ENCODE assay signal across 11 cellular contexts in genomic region chr15:62928242-62928995, GRCh38.
DNase-seq lines count a peak whose midpoint lies in the region; ATAC-seq, FAIRE-seq and TF ChIP-seq lines count a peak whose summit lies in the region.
"Had no signal": no experiment of that assay in that cellular context is flagged by ENCODE, and none has a peak within 500 bp of the region (broad histone marks: within the 10 kb centered on the region; RNA-seq: fewer than 3 reads in every experiment).

No MANE protein-coding gene starts in this region.

- H3K27me3 ChIP-seq in gastroesophageal sphincter = no peaks in the 10 kb centered on the region
- H3K27me3 ChIP-seq in prostate gland (replicated peaks; ENCODE audit: insufficient read depth) = no peaks in the 10 kb centered on the region

- H3K4me1 ChIP-seq in gastroesophageal sphincter = peaks cover 0 to 15% (median 0%) of the 10 kb centered on the region in 3 donors
- H3K4me1 ChIP-seq in prostate gland (replicated peaks) = no peaks in the 10 kb centered on the region

- intact Hi-C loops in activated T-helper 2 cell treated with anti-CD3 and anti-CD28 coated beads, Interferon-gamma antibody, Interleukin-2, Interleukin-4, amounts not matched to agents 10 μg/mL and 5 μg/mL and 100 μg/mL, durations not matched to agents 14 hours and 24 hours and 36 hours (cut with micrococcal nuclease) = no loop called here
- intact Hi-C loops in prostate gland (cut with DNase I) = no loop called here

- H3K27ac ChIP-seq in gastroesophageal sphincter = peak overlapping the region in 3 of 4 donors; percentile 15 to 32 (median 27)
- no peak overlapping the region for H3K27ac ChIP-seq in prostate gland

- H3K9me3 ChIP-seq in gastroesophageal sphincter (no peaks in the 10 kb centered on the region), prostate gland (no peaks in the 10 kb centered on the region)

- TF ChIP-seq POLR2A in H54 (IDR thresholded peaks at IDR 0.05; ENCODE audit: low read depth, low read length) = no peak
- no peak for TF ChIP-seq POLR2A in gastroesophageal sphincter (IDR thresholded peaks at IDR 0.05)
- TF ChIP-seq POLR2A in prostate gland (IDR thresholded peaks at IDR 0.05) = no peak

- 28 to 71% methylated on average over 4 to 12 of the region's 12 CpGs for WGBS in gastroesophageal sphincter (ENCODE audit: low coverage in 1 of 2), 2 donors
- WGBS in prostate gland = 72% methylated on average over 12 of the region's 12 CpGs

- H3K27ac Mint-ChIP-seq in activated T-helper 2 cell treated with anti-CD3 and anti-CD28 coated beads, Interferon-gamma antibody, Interleukin-2, Interleukin-4, amounts not matched to agents 10 μg/mL and 5 μg/mL and 100 μg/mL, durations not matched to agents 14 hours and 24 hours and 36 hours = no peak overlapping the region

- FAIRE-seq in H54 (lab: Jason Lieb, UNC) = no peak

- peak in 1 of 4 experiments; percentile 9 for TF ChIP-seq CTCF in gastroesophageal sphincter (IDR thresholded peaks at IDR 0.05)
- TF ChIP-seq CTCF in prostate gland (IDR thresholded peaks at IDR 0.05) = no peak

- no peak overlapping the region for H3K4me3 Mint-ChIP-seq in activated T-helper 2 cell treated with anti-CD3 and anti-CD28 coated beads, Interferon-gamma antibody, Interleukin-2, Interleukin-4, amounts not matched to agents 10 μg/mL and 5 μg/mL and 100 μg/mL, durations not matched to agents 14 hours and 24 hours and 36 hours (ENCODE audit: low read depth)

- H3K36me3 ChIP-seq in gastroesophageal sphincter (no peaks in the 10 kb centered on the region), prostate gland (no peaks in the 10 kb centered on the region)

- no peaks in the 10 kb centered on the region for H3K36me3 Mint-ChIP-seq in activated T-helper 2 cell treated with anti-CD3 and anti-CD28 coated beads, Interferon-gamma antibody, Interleukin-2, Interleukin-4, amounts not matched to agents 10 μg/mL and 5 μg/mL and 100 μg/mL, durations not matched to agents 14 hours and 24 hours and 36 hours (ENCODE audit: low read depth)

- H3K4me1 Mint-ChIP-seq in activated T-helper 2 cell treated with anti-CD3 and anti-CD28 coated beads, Interferon-gamma antibody, Interleukin-2, Interleukin-4, amounts not matched to agents 10 μg/mL and 5 μg/mL and 100 μg/mL, durations not matched to agents 14 hours and 24 hours and 36 hours (ENCODE audit: low read depth) = no peaks in the 10 kb centered on the region

- DNase-seq in H54 (ENCODE audit: insufficient read length, low spot score) = peak; percentile 19
- DNase-seq in T1000 (lab: John Stamatoyannopoulos, UW) = peak; percentile 35
- DNase-seq in skeletal muscle cell (ENCODE audit: low read depth) = peak; percentile 72
- DNase-seq in activated T-helper 2 cell treated with anti-CD3 and anti-CD28 coated beads, Interferon-gamma antibody, Interleukin-2, Interleukin-4, amounts not matched to agents 10 μg/mL and 5 μg/mL and 100 μg/mL, durations not matched to agents 14 hours and 24 hours and 36 hours (ENCODE audit: low spot score) = no peak
- DNase-seq in prostate gland (ENCODE audit: low spot score) = no peak
- DNase-seq: activated CD8-positive, alpha-beta memory T cell treated with anti-CD3 and anti-CD28 coated beads, Interleukin-2, amount 50 U/mL, for 48 hours; NCI-H2171; stimulated activated CD4-positive, alpha-beta T cell treated with anti-CD3 and anti-CD28 coated beads, Interleukin-2, amount 100 ng/mL, for 24 hours had no signal

- no peaks in the 10 kb centered on the region for H3K9me3 Mint-ChIP-seq in activated T-helper 2 cell treated with anti-CD3 and anti-CD28 coated beads, Interferon-gamma antibody, Interleukin-2, Interleukin-4, amounts not matched to agents 10 μg/mL and 5 μg/mL and 100 μg/mL, durations not matched to agents 14 hours and 24 hours and 36 hours

- ATAC-seq in gastroesophageal sphincter = peak; percentile 66
- ATAC-seq in GM19455 (IDR thresholded peaks at IDR 0.05; ENCODE audit: unreplicated experiment) = no peak
- no peak for ATAC-seq in HG02852 (IDR thresholded peaks at IDR 0.05; ENCODE audit: unreplicated experiment)

- TF ChIP-seq EP300 in gastroesophageal sphincter (IDR thresholded peaks at IDR 0.05) = no peak

- H3K27me3 Mint-ChIP-seq in activated T-helper 2 cell treated with anti-CD3 and anti-CD28 coated beads, Interferon-gamma antibody, Interleukin-2, Interleukin-4, amounts not matched to agents 10 μg/mL and 5 μg/mL and 100 μg/mL, durations not matched to agents 14 hours and 24 hours and 36 hours (ENCODE audit: low read depth) = peaks cover 27% of the 10 kb centered on the region

- H3K4me3 ChIP-seq in gastroesophageal sphincter (no peak overlapping the region), skeletal muscle cell (ENCODE audit: low read depth, low read length) (no peak overlapping the region), prostate gland (no peak overlapping the region)

Comparison
In these comparisons a context has a peak if more than half of its experiments do, and no peak if none do; other contexts are left out.
1. DNase-seq: peak in H54 (single experiment), T1000 (single experiment) and skeletal muscle cell (single experiment); none in activated T-helper 2 cell treated with anti-CD3 and anti-CD28 coated beads, Interferon-gamma antibody, Interleukin-2, Interleukin-4, amounts not matched to agents 10 μg/mL and 5 μg/mL and 100 μg/mL, durations not matched to agents 14 hours and 24 hours and 36 hours (single experiment) and prostate gland (single experiment).
2. H3K27ac ChIP-seq: peak in gastroesophageal sphincter (3 of 4); none in prostate gland (0 of 2).